9 cellular contexts compared by ENCODE assay signal in genomic region chr11:56990702-56991101, GRCh38. TPM values are rescaled to one million over a fixed set of nuclear protein-coding genes. Genes with fewer than 3 reads are reported as not detected.
"Had no signal": no experiment of that assay in that cellular context is flagged by ENCODE, and none has a peak within 500 bp of the region (broad histone marks: within the 10 kb centered on the region; RNA-seq: fewer than 3 reads in every experiment).

No MANE protein-coding gene starts in this region.

- DNase-seq: KBM-7, KG1 had no signal

- FAIRE-seq: HTR-8/SVneo, K562 had no signal

- H3K27ac ChIP-seq: HL-60, KMS-11 had no signal

- H3K4me3 ChIP-seq: K562 had no signal

- H3K4me2 ChIP-seq: KMS-11 had no signal

- H3K9ac ChIP-seq: KMS-11 had no signal

- ATAC-seq: K562 had no signal

RNA-seq across cellular contexts. Expression of gene OR5AK2, which starts 2.0 kb away (rescaled TPM):
- total RNA-seq: HT-29, HT1080, K562 had no signal
- polyA plus RNA-seq: IgD-negative memory B cell, K562 had no signal
